8 cellular contexts compared by ENCODE assay signal in the genomic region with DNA sequence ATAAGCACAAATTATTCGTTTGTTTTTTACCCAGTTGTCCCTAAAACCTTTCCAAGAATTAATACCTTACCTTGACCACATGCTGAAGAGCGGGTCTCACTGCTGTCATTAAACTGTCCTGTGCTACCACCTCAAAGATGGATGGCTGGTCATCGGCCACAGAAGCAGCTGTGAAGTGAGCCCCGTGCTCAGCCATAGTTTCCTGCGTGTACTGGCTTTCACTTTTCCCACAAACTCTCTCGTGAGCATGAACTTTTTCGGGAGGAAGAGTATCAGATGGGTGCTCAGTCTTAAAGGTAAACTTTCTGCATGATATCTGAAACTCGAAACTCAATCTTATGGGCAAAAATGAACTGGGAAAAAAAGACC. TPM values are rescaled to one million over a fixed set of nuclear protein-coding genes. Genes with fewer than 3 reads are reported as not detected.
DNase-seq lines count a peak whose midpoint lies in the region; ATAC-seq lines count a peak whose summit lies in the region.

No MANE protein-coding gene starts in this region.

- POLR2A ChIA-PET in activated CD4-positive, alpha-beta memory T cell treated with anti-CD3 and anti-CD28 coated beads for 36 hours (lab: Charles Lee): interaction anchor here (0.8 to 2.9 kb wide), 6 partner anchors 9 to 364 kb away, joined by 3 to 21 read pairs (median 14); a partner anchor contains a TSS

- H3K27me3 Mint-ChIP-seq in activated T-cell treated with anti-CD3 and anti-CD28 coated beads, Interleukin-2, amount 50 U/mL, for 24 hours: no peaks in the 10 kb centered on the region
- H3K27me3 Mint-ChIP-seq in activated CD4-positive, alpha-beta memory T cell treated with anti-CD3 and anti-CD28 coated beads for 36 hours: no peaks in the 10 kb centered on the region

- peak overlapping the region; percentile 90 for H3K4me3 Mint-ChIP-seq in activated T-cell treated with anti-CD3 and anti-CD28 coated beads, Interleukin-2, amount 50 U/mL, for 24 hours
- H3K4me3 Mint-ChIP-seq in activated CD4-positive, alpha-beta memory T cell treated with anti-CD3 and anti-CD28 coated beads for 36 hours: peak overlapping the region; percentile 94

- H3K9me3 Mint-ChIP-seq in activated T-cell treated with anti-CD3 and anti-CD28 coated beads, Interleukin-2, amount 50 U/mL, for 24 hours: no peaks in the 10 kb centered on the region
- H3K9me3 Mint-ChIP-seq in activated CD4-positive, alpha-beta memory T cell treated with anti-CD3 and anti-CD28 coated beads for 36 hours: no peaks in the 10 kb centered on the region

- DNase-seq in activated T-cell treated with anti-CD3 and anti-CD28 coated beads, Interleukin-2, amount 50 U/mL, for 24 hours: peak; percentile 37
- no peak for DNase-seq in activated T-cell treated with anti-CD3 and anti-CD28 coated beads, Interleukin-2, amount 50 U/mL, for 1 hour
- DNase-seq in activated CD4-positive, alpha-beta memory T cell treated with anti-CD3 and anti-CD28 coated beads for 36 hours: no peak
- peak; percentile 11 for DNase-seq in glomerular visceral epithelial cell (ENCODE audit: extremely low spot score)
- DNase-seq in sciatic nerve (ENCODE audit: low spot score): no peak
- no peak for DNase-seq in 8988T
- DNase-seq in NCI-H146 treated with DMSO at 0.1 percent for 48 hours (lab: John Stamatoyannopoulos, UW; ENCODE audit: unreplicated experiment): no peak

- CTCF ChIA-PET in activated CD4-positive, alpha-beta memory T cell treated with anti-CD3 and anti-CD28 coated beads for 36 hours (lab: Charles Lee): interaction anchor here (1.3 to 2.1 kb wide), 5 partner anchors 11 to 186 kb away, joined by 3 to 8 read pairs (median 4); no protein-coding TSS in a partner anchor

- peak overlapping the region; percentile 95 for H3K27ac Mint-ChIP-seq in activated T-cell treated with anti-CD3 and anti-CD28 coated beads, Interleukin-2, amount 50 U/mL, for 24 hours
- H3K27ac Mint-ChIP-seq in activated CD4-positive, alpha-beta memory T cell treated with anti-CD3 and anti-CD28 coated beads for 36 hours: peak overlapping the region; percentile 98

- ATAC-seq in sciatic nerve (peak; percentile 37), HG03521 (IDR thresholded peaks at IDR 0.05; ENCODE audit: unreplicated experiment) (no peak)

- intact Hi-C loops in activated CD4-positive, alpha-beta memory T cell treated with anti-CD3 and anti-CD28 coated beads for 36 hours (cut with micrococcal nuclease): loop anchor here (1.0 to 2.0 kb wide), 4 partner anchors 9 to 335 kb away; a partner anchor contains a TSS
- intact Hi-C loops in sciatic nerve (cut with DNase I): no loop called here

- H3K36me3 Mint-ChIP-seq in activated T-cell treated with anti-CD3 and anti-CD28 coated beads, Interleukin-2, amount 50 U/mL, for 24 hours (ENCODE audit: low read depth): peaks cover 51% of the 10 kb centered on the region
- H3K36me3 Mint-ChIP-seq in activated CD4-positive, alpha-beta memory T cell treated with anti-CD3 and anti-CD28 coated beads for 36 hours: peaks cover 6% of the 10 kb centered on the region

- peaks cover 38% of the 10 kb centered on the region for H3K4me1 Mint-ChIP-seq in activated T-cell treated with anti-CD3 and anti-CD28 coated beads, Interleukin-2, amount 50 U/mL, for 24 hours (ENCODE audit: low read depth)
- peaks cover 20% of the 10 kb centered on the region for H3K4me1 Mint-ChIP-seq in activated CD4-positive, alpha-beta memory T cell treated with anti-CD3 and anti-CD28 coated beads for 36 hours (ENCODE audit: low read depth)

RNA-seq across cellular contexts. Expression of a gene that starts 0.6 kb away (rescaled TPM):
- total RNA-seq in activated CD4-positive, alpha-beta memory T cell treated with anti-CD3 and anti-CD28 coated beads for 36 hours: 1 to 10 TPM; 4.9 to 6.0 TPM
- total RNA-seq in sciatic nerve: 7.8 TPM

RNA-seq across cellular contexts. Expression of a gene that starts 9.3 kb away (rescaled TPM):
- 100 to 1,000 TPM; 187 to 192 TPM for total RNA-seq in activated CD4-positive, alpha-beta memory T cell treated with anti-CD3 and anti-CD28 coated beads for 36 hours
- 130 TPM for total RNA-seq in sciatic nerve

RNA-seq across cellular contexts. Expression of a gene that starts 17.2 kb away (rescaled TPM):
- total RNA-seq in activated CD4-positive, alpha-beta memory T cell treated with anti-CD3 and anti-CD28 coated beads for 36 hours: not detected
- total RNA-seq in sciatic nerve: 0.45 TPM

RNA-seq across cellular contexts. Expression of a gene that starts 40.3 kb away (rescaled TPM):
- 10 to 100 TPM; 34.5 to 39.0 TPM for total RNA-seq in activated CD4-positive, alpha-beta memory T cell treated with anti-CD3 and anti-CD28 coated beads for 36 hours
- total RNA-seq in sciatic nerve: 6.0 TPM

Comparison
In these comparisons a context has a peak if more than half of its experiments do, and no peak if none do; other contexts are left out.
1. DNase-seq: peak in activated T-cell treated with anti-CD3 and anti-CD28 coated beads, Interleukin-2, amount 50 U/mL, for 24 hours (single experiment) and glomerular visceral epithelial cell (single experiment); none in activated T-cell treated with anti-CD3 and anti-CD28 coated beads, Interleukin-2, amount 50 U/mL, for 1 hour (single experiment), activated CD4-positive, alpha-beta memory T cell treated with anti-CD3 and anti-CD28 coated beads for 36 hours (single experiment), sciatic nerve (single experiment), 8988T (single experiment) and NCI-H146 treated with DMSO at 0.1 percent for 48 hours (single experiment).